In genomic region chr10:91909178-91909677, GRCh38 we compare ENCODE assay signal across 8 cellular contexts. TPM values are rescaled to one million over a fixed set of nuclear protein-coding genes. Genes with fewer than 3 reads are reported as not detected.
DNase-seq lines count a peak whose midpoint lies in the region; ATAC-seq and TF ChIP-seq lines count a peak whose summit lies in the region.

Gene FGFBP3 (minus strand): TSS chr10:91909486. CDS start chr10:91908969, 517 bp downstream.

- H3K4me3 ChIP-seq in BLaER1 treated with 17β-estradiol and CSF1 and Interleukin-3, amounts not matched to agents 10 nM and 100 nM, result peak within 1 kb of the TSS; percentile 72 to 96 (median 86)
- peak within 1 kb of the TSS; percentile 62 to 85 for H3K4me3 ChIP-seq in HCT116 (replicated peaks in 1 of 2; ENCODE audit: low read depth in 1 of 2, low read length in 2 of 2)
- peak within 1 kb of the TSS; percentile 84 for H3K4me3 ChIP-seq in osteoblast (ENCODE audit: insufficient read depth, low read length)

- TF ChIP-seq RAD21 in HCT116 (IDR thresholded peaks at IDR 0.05; ENCODE audit: low read depth), result no peak

- peak; percentile 40 for DNase-seq in HCT116 (ENCODE audit: low read depth, low spot score)
- DNase-seq in NCI-H748 (lab: John Stamatoyannopoulos, UW; ENCODE audit: unreplicated experiment), result peak; percentile 82
- no peak for DNase-seq in activated T-helper 2 cell treated with anti-CD3 and anti-CD28 coated beads, Interferon-gamma antibody, Interleukin-2, Interleukin-4, amounts not matched to agents 10 μg/mL and 5 μg/mL and 100 μg/mL, durations not matched to agents 14 hours and 24 hours and 36 hours (ENCODE audit: low spot score)
- DNase-seq in glomerular visceral epithelial cell (ENCODE audit: extremely low spot score), result peak; percentile 50
- DNase-seq in osteoblast (ENCODE audit: insufficient read length, low spot score, missing footprints), result peak; percentile 81
- no peak for DNase-seq in HPDE6-E6E7 (ENCODE audit: extremely low spot score)

- peak within 1 kb of the TSS; percentile 77 to 91 (median 85) for H3K9ac ChIP-seq in BLaER1 treated with 17β-estradiol and CSF1 and Interleukin-3, amounts not matched to agents 10 nM and 100 nM
- peak within 1 kb of the TSS; percentile 69 for H3K9ac ChIP-seq in HCT116 (ENCODE audit: low read length)

- peaks cover 20% of the 10 kb centered on the region for H3K4me1 Mint-ChIP-seq in activated T-helper 2 cell treated with anti-CD3 and anti-CD28 coated beads, Interferon-gamma antibody, Interleukin-2, Interleukin-4, amounts not matched to agents 10 μg/mL and 5 μg/mL and 100 μg/mL, durations not matched to agents 14 hours and 24 hours and 36 hours (ENCODE audit: low read depth)

- H3K27me3 Mint-ChIP-seq in activated T-helper 2 cell treated with anti-CD3 and anti-CD28 coated beads, Interferon-gamma antibody, Interleukin-2, Interleukin-4, amounts not matched to agents 10 μg/mL and 5 μg/mL and 100 μg/mL, durations not matched to agents 14 hours and 24 hours and 36 hours (ENCODE audit: low read depth), result peaks cover 19% of the 10 kb centered on the region

- H3K27me3 ChIP-seq in BLaER1 treated with 17β-estradiol and CSF1 and Interleukin-3, amounts not matched to agents 10 nM and 100 nM, result no peaks in the 10 kb centered on the region
- H3K27me3 ChIP-seq in HCT116 (ENCODE audit: insufficient read depth, low read length) (no peaks in the 10 kb centered on the region), osteoblast (ENCODE audit: insufficient read depth, low read length) (peaks cover 3% of the 10 kb centered on the region)

- BruUV-seq in HCT116 (replicated peaks; lab: Mats Ljungman, UMichigan), result no TSS peak

- H3K4me2 ChIP-seq in BLaER1 treated with 17β-estradiol and CSF1 and Interleukin-3, amounts not matched to agents 10 nM and 100 nM, result peak within 1 kb of the TSS; percentile 84 to 96 (median 93)
- peak within 1 kb of the TSS; percentile 100 for H3K4me2 ChIP-seq in HCT116 (ENCODE audit: low read length)
- peak within 1 kb of the TSS; percentile 96 for H3K4me2 ChIP-seq in osteoblast (ENCODE audit: insufficient read depth, low read length)

- TF ChIP-seq POLR2A in HCT116 (IDR thresholded peaks at IDR 0.05; ENCODE audit: borderline replicate concordance, extremely low read depth, insufficient read depth, insufficient read length), result no peak

- peak within 1 kb of the TSS; percentile 84 for H3K4me3 Mint-ChIP-seq in activated T-helper 2 cell treated with anti-CD3 and anti-CD28 coated beads, Interferon-gamma antibody, Interleukin-2, Interleukin-4, amounts not matched to agents 10 μg/mL and 5 μg/mL and 100 μg/mL, durations not matched to agents 14 hours and 24 hours and 36 hours (ENCODE audit: low read depth)

- ATAC-seq in HCT116, result peak; percentile 51
- ATAC-seq in HG03139 (IDR thresholded peaks at IDR 0.05; ENCODE audit: unreplicated experiment), result no peak

- no peaks in the 10 kb centered on the region for H4K20me1 ChIP-seq in BLaER1 treated with 17β-estradiol and CSF1 and Interleukin-3, amounts not matched to agents 10 nM and 100 nM
- no peaks in the 10 kb centered on the region for H4K20me1 ChIP-seq in HCT116 (ENCODE audit: insufficient read depth)
- H4K20me1 ChIP-seq in osteoblast (ENCODE audit: insufficient read depth, low read length), result no peaks in the 10 kb centered on the region

- CTCF ChIA-PET in HCT116 (lab: Charles Lee), result interaction anchor here (0.7 to 3.1 kb wide), 2 partner anchors 17 to 150 kb away, joined by 3 to 18 read pairs; no protein-coding TSS in a partner anchor

- H3K79me2 ChIP-seq in HCT116 (ENCODE audit: insufficient read depth, low read length) (no peaks in the 10 kb centered on the region), osteoblast (ENCODE audit: insufficient read depth, low read length) (no peaks in the 10 kb centered on the region)

- H2AFZ ChIP-seq in HCT116 (ENCODE audit: low read depth, low read length, poor library complexity, severe bottlenecking) (peak within 1 kb of the TSS; percentile 100), osteoblast (ENCODE audit: low read length) (peak within 1 kb of the TSS; percentile 91)

- H3K36me3 Mint-ChIP-seq in activated T-helper 2 cell treated with anti-CD3 and anti-CD28 coated beads, Interferon-gamma antibody, Interleukin-2, Interleukin-4, amounts not matched to agents 10 μg/mL and 5 μg/mL and 100 μg/mL, durations not matched to agents 14 hours and 24 hours and 36 hours (ENCODE audit: low read depth), result peaks cover 12% of the 10 kb centered on the region

- no peaks in the 10 kb centered on the region for H3K9me3 Mint-ChIP-seq in activated T-helper 2 cell treated with anti-CD3 and anti-CD28 coated beads, Interferon-gamma antibody, Interleukin-2, Interleukin-4, amounts not matched to agents 10 μg/mL and 5 μg/mL and 100 μg/mL, durations not matched to agents 14 hours and 24 hours and 36 hours

- peaks cover 0 to 14% (median 0%) of the 10 kb centered on the region in 11 experiments; a peak in 3 of 22 replicates for H3K36me3 ChIP-seq in BLaER1 treated with 17β-estradiol and CSF1 and Interleukin-3, amounts not matched to agents 10 nM and 100 nM
- H3K36me3 ChIP-seq in HCT116 (ENCODE audit: control insufficient read depth in 1 of 2, insufficient read depth in 2 of 2, low read length in 2 of 2), result no peaks in the 10 kb centered on the region
- no peaks in the 10 kb centered on the region for H3K36me3 ChIP-seq in osteoblast (ENCODE audit: insufficient read depth, low read length)

- H3K27ac ChIP-seq in BLaER1 treated with 17β-estradiol and CSF1 and Interleukin-3, amounts not matched to agents 10 nM and 100 nM, result peak within 1 kb of the TSS; percentile 49 to 89 (median 85); a peak in 21 of 22 replicates
- H3K27ac ChIP-seq in HCT116 (ENCODE audit: low read depth, low read length) (peak within 1 kb of the TSS; percentile 69), osteoblast (ENCODE audit: low read depth, low read length) (no peak within 1 kb of the TSS)

- no peaks in the 10 kb centered on the region for H3K9me3 ChIP-seq in BLaER1 treated with 17β-estradiol and CSF1 and Interleukin-3, amounts not matched to agents 10 nM and 100 nM (replicated peaks in 1 of 11)
- H3K9me3 ChIP-seq in HCT116 (ENCODE audit: control insufficient read depth in 1 of 2, insufficient read depth in 1 of 2, low read depth in 1 of 2, low read length in 2 of 2) (no peaks in the 10 kb centered on the region), osteoblast (ENCODE audit: low read depth, low read length) (no peaks in the 10 kb centered on the region)

- TF ChIP-seq CTCF in HCT116 (IDR thresholded peaks at IDR 0.05 in 2 of 3, conservative IDR thresholded peaks at IDR 0.05 in 1 of 3; ENCODE audit: borderline replicate concordance in 1 of 3, insufficient read depth in 1 of 3, low read depth in 2 of 3, low read length in 2 of 3) (no peak), osteoblast (IDR thresholded peaks at IDR 0.05; ENCODE audit: extremely low read depth, low read depth, low read length) (no peak)

- intact Hi-C loops in HCT116 (cut with micrococcal nuclease), result no loop called here
- intact Hi-C loops in activated T-helper 2 cell treated with anti-CD3 and anti-CD28 coated beads, Interferon-gamma antibody, Interleukin-2, Interleukin-4, amounts not matched to agents 10 μg/mL and 5 μg/mL and 100 μg/mL, durations not matched to agents 14 hours and 24 hours and 36 hours (cut with micrococcal nuclease), result loop anchor here (1.0 to 10.0 kb wide), 5 partner anchors 14 to 684 kb away; partner anchors contain the start of genes BTAF1, PCGF5 and PPP1R3C

- H3K4me1 ChIP-seq in BLaER1 treated with 17β-estradiol and CSF1 and Interleukin-3, amounts not matched to agents 10 nM and 100 nM, result peaks cover 16 to 29% (median 23%) of the 10 kb centered on the region in 10 experiments
- H3K4me1 ChIP-seq in HCT116 (ENCODE audit: control insufficient read depth in 1 of 2, insufficient read depth in 2 of 2, low read length in 2 of 2), result peaks cover 8 to 23% of the 10 kb centered on the region in 2 experiments; a peak in 3 of 4 replicates
- peaks cover 6% of the 10 kb centered on the region for H3K4me1 ChIP-seq in osteoblast (ENCODE audit: insufficient read depth, low read length)

- POLR2A ChIA-PET in HCT116 (lab: Charles Lee), result interaction anchor here (1.1 kb wide), 1 partner anchor 14 kb away, joined by 4 read pairs; the partner anchor contains the start of gene BTAF1

- H3K27ac Mint-ChIP-seq in activated T-helper 2 cell treated with anti-CD3 and anti-CD28 coated beads, Interferon-gamma antibody, Interleukin-2, Interleukin-4, amounts not matched to agents 10 μg/mL and 5 μg/mL and 100 μg/mL, durations not matched to agents 14 hours and 24 hours and 36 hours, result peak within 1 kb of the TSS; percentile 51

- RAD21 ChIA-PET in HCT116 (lab: Charles Lee; ENCODE audit: low non-redundant PET in 1 of 2, low total read pairs in 2 of 2, uncharacterized antibody in 2 of 2, unreplicated experiment in 2 of 2), result no interaction called here

- no peaks in the 10 kb centered on the region for H3K9me2 ChIP-seq in HCT116 (ENCODE audit: insufficient read depth)

TF ChIP-seq in HCT116, 20 proteins besides CTCF, POLR2A, EP300 and RAD21 (continues in another document):
- TF ChIP-seq MAX (IDR thresholded peaks at IDR 0.05), result no peak; the same call in 1 of the 2 replicates

RNA-seq across cellular contexts. Expression of gene FGFBP3, which starts in this region (rescaled TPM):
- 1.2 TPM for total RNA-seq in HCT116 (2021; ENCODE audit: unreplicated experiment)
- 0.37 and 0.56 TPM in 2 replicates for polyA plus RNA-seq in HCT116 (2012)
- total RNA-seq in activated T-helper 2 cell treated with anti-CD3 and anti-CD28 coated beads, Interferon-gamma antibody, Interleukin-2, Interleukin-4, amounts not matched to agents 10 μg/mL and 5 μg/mL and 100 μg/mL, durations not matched to agents 14 hours and 24 hours and 36 hours, result 1.8 and 2.4 TPM in 2 replicates
- 0.72 and 1.2 TPM in 2 replicates for total RNA-seq in osteoblast

Comparison
In these comparisons a context has a peak if more than half of its experiments do, and no peak if none do; other contexts are left out.
1. DNase-seq: peak in HCT116 (single experiment), NCI-H748 (single experiment), glomerular visceral epithelial cell (single experiment) and osteoblast (single experiment); none in activated T-helper 2 cell treated with anti-CD3 and anti-CD28 coated beads, Interferon-gamma antibody, Interleukin-2, Interleukin-4, amounts not matched to agents 10 μg/mL and 5 μg/mL and 100 μg/mL, durations not matched to agents 14 hours and 24 hours and 36 hours (single experiment) and HPDE6-E6E7 (single experiment).
2. Peak in every context shown above with its lines, with median percentiles within 50 percentile points of each other: H3K4me2 ChIP-seq and H3K4me3 ChIP-seq.